In genomic region chr7:80135306-80136104, GRCh38 we compare ENCODE assay signal across 8 cellular contexts. TPM values are rescaled to one million over a fixed set of nuclear protein-coding genes. Genes with fewer than 3 reads are reported as not detected.
DNase-seq lines count a peak whose midpoint lies in the region; ATAC-seq and TF ChIP-seq lines count a peak whose summit lies in the region.

No MANE protein-coding gene starts in this region.

- ATAC-seq in WTC11 (peak; percentile 10), esophagus mucosa (peak; percentile 10), mucosa of descending colon (peak; percentile 61)
- ATAC-seq in effector memory CD8-positive, alpha-beta T cell (replicated peaks) = no peak

- peaks cover 62% of the 10 kb centered on the region for H3K27me3 Mint-ChIP-seq in activated CD4-positive, alpha-beta T cell treated with anti-CD3 and anti-CD28 coated beads, Interleukin-2, amount 10 ng/mL, durations not matched to agents 24 days and 14 days
- H3K27me3 Mint-ChIP-seq in WTC11 (ENCODE audit: low read depth) = peaks cover 15% of the 10 kb centered on the region
- peaks cover 13 to 25% of the 10 kb centered on the region in 2 donors for H3K27me3 Mint-ChIP-seq in effector memory CD8-positive, alpha-beta T cell

- H3K27ac Mint-ChIP-seq in activated CD4-positive, alpha-beta T cell treated with anti-CD3 and anti-CD28 coated beads, Interleukin-2, amount 10 ng/mL, durations not matched to agents 24 days and 14 days = peak overlapping the region; percentile 83
- H3K27ac Mint-ChIP-seq in WTC11 = peak overlapping the region; percentile 88
- H3K27ac Mint-ChIP-seq in effector memory CD8-positive, alpha-beta T cell = no peak overlapping the region

- intact Hi-C loops in activated CD4-positive, alpha-beta T cell treated with anti-CD3 and anti-CD28 coated beads, Interleukin-2, amount 10 ng/mL, durations not matched to agents 24 days and 14 days (cut with micrococcal nuclease) = loop anchor here (1.0 to 10.0 kb wide), 7 partner anchors 16 to 259 kb away; no protein-coding TSS in a partner anchor
- intact Hi-C loops in mucosa of descending colon (cut with DNase I, micrococcal nuclease) (no loop called here), testis (cut with DNase I; ENCODE audit: low total_unique reads) (no loop called here)

- POLR2A ChIA-PET in WTC11 (lab: Charles Lee) = no interaction called here

- H3K4me3 ChIP-seq in HUES6 (ENCODE audit: low read depth, low read length) (peak overlapping the region; percentile 81), mucosa of descending colon (peak overlapping the region; percentile 84), testis (peak overlapping the region; percentile 90 to 99)

- H3K9me3 ChIP-seq in HUES6 (ENCODE audit: control insufficient read depth, insufficient read depth, low read depth, low read length) = no peaks in the 10 kb centered on the region
- no peaks in the 10 kb centered on the region for H3K9me3 ChIP-seq in mucosa of descending colon
- H3K9me3 ChIP-seq in testis = no peaks in the 10 kb centered on the region

- no peak for TF ChIP-seq POLR2A in testis (IDR thresholded peaks at IDR 0.05)

- H3K4me1 ChIP-seq in HUES6 (ENCODE audit: control insufficient read depth, insufficient read depth, low read length) (peaks cover 27% of the 10 kb centered on the region), mucosa of descending colon (ENCODE audit: low read depth) (peaks cover 13% of the 10 kb centered on the region), testis (peaks cover 15% of the 10 kb centered on the region)

- H3K36me3 Mint-ChIP-seq in activated CD4-positive, alpha-beta T cell treated with anti-CD3 and anti-CD28 coated beads, Interleukin-2, amount 10 ng/mL, durations not matched to agents 24 days and 14 days (ENCODE audit: low read depth) = peaks cover 2% of the 10 kb centered on the region
- H3K36me3 Mint-ChIP-seq in WTC11 = peaks cover 2% of the 10 kb centered on the region
- peaks cover 4% of the 10 kb centered on the region for H3K36me3 Mint-ChIP-seq in effector memory CD8-positive, alpha-beta T cell (ENCODE audit: insufficient read depth)

- H3K27me3 ChIP-seq in HUES6 (ENCODE audit: control insufficient read depth, insufficient read depth, low read length) (no peaks in the 10 kb centered on the region), testis (no peaks in the 10 kb centered on the region)

- CTCF ChIA-PET in WTC11 (lab: Charles Lee) = interaction anchor here (0.6 to 1.8 kb wide), 15 partner anchors 10 to 257 kb away, joined by 3 to 11 read pairs (median 5); no protein-coding TSS in a partner anchor

- H3K27ac ChIP-seq in HUES6 (ENCODE audit: low read depth, low read length) (peak overlapping the region; percentile 87; the same call in 1 of the 2 replicates), testis (peak overlapping the region; percentile 97 to 99)

- DNase-seq in activated CD4-positive, alpha-beta T cell treated with anti-CD3 and anti-CD28 coated beads, Interleukin-2, amount 10 ng/mL, durations not matched to agents 24 days and 14 days = peak; percentile 68
- no peak for DNase-seq in activated CD4-positive, alpha-beta T cell treated with anti-CD3 and anti-CD28 coated beads, Interleukin-2, amount 50 U/mL, for 1 hour
- DNase-seq in WTC11 (ENCODE audit: low spot score) (no peak), mucosa of descending colon (peak in 2 of 3 donors; percentile 35 to 42), testis (peak; percentile 48)
- no peak for DNase-seq in effector memory CD8-positive, alpha-beta T cell

- H3K9me3 Mint-ChIP-seq in activated CD4-positive, alpha-beta T cell treated with anti-CD3 and anti-CD28 coated beads, Interleukin-2, amount 10 ng/mL, durations not matched to agents 24 days and 14 days = no peaks in the 10 kb centered on the region
- peaks cover 2% of the 10 kb centered on the region for H3K9me3 Mint-ChIP-seq in WTC11
- peaks cover 2 to 9% of the 10 kb centered on the region in 2 donors for H3K9me3 Mint-ChIP-seq in effector memory CD8-positive, alpha-beta T cell

- peak overlapping the region; percentile 86 for H3K4me3 Mint-ChIP-seq in activated CD4-positive, alpha-beta T cell treated with anti-CD3 and anti-CD28 coated beads, Interleukin-2, amount 10 ng/mL, durations not matched to agents 24 days and 14 days
- H3K4me3 Mint-ChIP-seq in WTC11 = peak overlapping the region; percentile 99
- peak overlapping the region in 1 of 2 donors; percentile 21 for H3K4me3 Mint-ChIP-seq in effector memory CD8-positive, alpha-beta T cell

- no peaks in the 10 kb centered on the region for H3K36me3 ChIP-seq in HUES6 (ENCODE audit: control insufficient read depth, insufficient read depth, low read length)
- H3K36me3 ChIP-seq in mucosa of descending colon (ENCODE audit: low read depth) = no peaks in the 10 kb centered on the region
- H3K36me3 ChIP-seq in testis (ENCODE audit: low read depth, missing control alignments) = no peaks in the 10 kb centered on the region

- TF ChIP-seq CTCF in WTC11 (IDR thresholded peaks at IDR 0.05) (no peak), mucosa of descending colon (IDR thresholded peaks at IDR 0.05) (no peak), testis (IDR thresholded peaks at IDR 0.05) (no peak)

- peaks cover 27% of the 10 kb centered on the region for H3K4me1 Mint-ChIP-seq in activated CD4-positive, alpha-beta T cell treated with anti-CD3 and anti-CD28 coated beads, Interleukin-2, amount 10 ng/mL, durations not matched to agents 24 days and 14 days
- peaks cover 49% of the 10 kb centered on the region for H3K4me1 Mint-ChIP-seq in WTC11
- H3K4me1 Mint-ChIP-seq in effector memory CD8-positive, alpha-beta T cell (ENCODE audit: low read depth in 2 of 2) = peaks cover 0 to 3% of the 10 kb centered on the region in 2 donors

- H3K9ac ChIP-seq in HUES6 (ENCODE audit: low read length) = peak overlapping the region; percentile 79

- WGBS in testis, 2 donors = 0 to 2% methylated on average over 11 to 57 of the region's 58 CpGs

TF ChIP-seq in WTC11, 78 proteins besides CTCF, POLR2A, EP300 and RAD21:
- TF ChIP-seq GRHL2 (CRISPR knock-in tag; IDR thresholded peaks at IDR 0.05; ENCODE audit: insufficient replicate concordance, severe bottlenecking) (no peak), ZNF532 (CRISPR knock-in tag; IDR thresholded peaks at IDR 0.05; ENCODE audit: borderline replicate concordance) (no peak), NFYB (CRISPR knock-in tag; conservative IDR thresholded peaks at IDR 0.05; ENCODE audit: low read depth) (0 out of 2 replicates have a peak, but pooled peaks have one; percentile 5), ATF6 (CRISPR knock-in tag; IDR thresholded peaks at IDR 0.05) (no peak)

RNA-seq across cellular contexts. Expression of gene GNAI1, which starts 0.9 kb away (rescaled TPM):
- total RNA-seq in activated CD4-positive, alpha-beta T cell treated with anti-CD3 and anti-CD28 coated beads, Interleukin-2, amount 10 ng/mL, durations not matched to agents 24 days and 14 days = 5.7 and 6.8 TPM in 2 replicates
- total RNA-seq in WTC11 (2021) (26.7 to 31.0 TPM (median 31.0 TPM) in 3 replicates), esophagus mucosa (31.5 TPM), mucosa of descending colon (10 to 100 TPM; 18.1 to 59.3 (median 23.1) TPM), testis (10 to 100 TPM; 59.0 to 61.6 TPM)
- 46.9 TPM for polyA plus RNA-seq in testis (ENCODE audit: insufficient read depth, low read depth, low replicate concordance)

Comparison
In these comparisons a context has a peak if more than half of its experiments do, and no peak if none do; other contexts are left out.
1. DNase-seq: peak in activated CD4-positive, alpha-beta T cell treated with anti-CD3 and anti-CD28 coated beads, Interleukin-2, amount 10 ng/mL, durations not matched to agents 24 days and 14 days (single experiment), mucosa of descending colon (2 of 3) and testis (single experiment); none in activated CD4-positive, alpha-beta T cell treated with anti-CD3 and anti-CD28 coated beads, Interleukin-2, amount 50 U/mL, for 1 hour (single experiment), WTC11 (single experiment) and effector memory CD8-positive, alpha-beta T cell (0 of 3).
2. H3K27ac Mint-ChIP-seq: peak in activated CD4-positive, alpha-beta T cell treated with anti-CD3 and anti-CD28 coated beads, Interleukin-2, amount 10 ng/mL, durations not matched to agents 24 days and 14 days (single experiment) and WTC11 (single experiment); none in effector memory CD8-positive, alpha-beta T cell (0 of 2).
3. Peak in every context shown above with its lines, with median percentiles within 50 percentile points of each other: H3K4me3 ChIP-seq.